Comparison of ENCODE assay signal across 17 cellular contexts in the genomic region with DNA sequence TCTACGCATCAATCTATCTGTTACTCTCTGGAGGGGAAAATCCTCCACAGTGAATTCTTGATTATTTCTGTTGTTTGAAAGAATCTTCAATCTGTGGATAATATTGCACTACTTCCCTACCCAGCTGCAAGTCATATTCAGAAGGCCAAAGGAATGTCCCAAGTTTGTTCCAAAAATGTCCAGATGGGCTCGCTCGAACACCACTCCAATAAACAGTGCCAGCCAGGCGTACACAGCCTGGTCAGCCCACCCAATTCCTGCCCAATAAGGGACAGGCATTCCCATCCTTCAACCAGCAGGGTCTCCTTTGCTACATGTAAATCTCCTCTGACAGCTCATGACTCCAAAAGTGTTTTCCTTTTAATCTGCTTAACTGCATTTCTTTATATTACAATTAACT.
"Had no signal": no experiment of that assay in that cellular context is flagged by ENCODE, and none has a peak within 500 bp of the region (broad histone marks: within the 10 kb centered on the region; RNA-seq: fewer than 3 reads in every experiment).

No MANE protein-coding gene starts in this region.

- H3K4me1 ChIP-seq: left ventricle myocardium inferior had no signal

- H3K9me3 ChIP-seq: left ventricle myocardium inferior had no signal

- H3K27ac ChIP-seq: brain microvascular endothelial cell, left ventricle myocardium inferior had no signal

- H3K36me3 ChIP-seq: brain microvascular endothelial cell, left ventricle myocardium inferior had no signal

- ATAC-seq: activated T-cell treated with anti-CD3 and anti-CD28 coated beads, Interleukin-2, amount 50 U/mL, for 4 hours; natural killer cell treated with Interleukin-12 subunit alpha and Interleukin-12 subunit beta and Interleukin-15 and Interleukin-18, amount 100 ng/mL, for 72 hours; right cardiac atrium had no signal

- DNase-seq: activated CD4-positive, alpha-beta memory T cell treated with anti-CD3 and anti-CD28 coated beads, Interleukin-2, amount 10 ng/mL, durations not matched to agents 7 days and 5 days; activated CD4-positive, alpha-beta T cell treated with anti-CD3 and anti-CD28 coated beads for 4 hours; activated effector memory CD4-positive, alpha-beta T cell treated with Interleukin-2 at 50 U/mL for 16 hours; activated naive CD4-positive, alpha-beta T cell treated with anti-CD3 and anti-CD28 coated beads, Interleukin-2, amount 50 U/mL, for 16 hours; activated T-cell treated with anti-CD3 and anti-CD28 coated beads, Interleukin-2, amount 50 U/mL, for 4 hours; amniotic stem cell; hippocampal formation; kidney; left ventricle myocardium inferior; occipital lobe; stimulated activated CD4-positive, alpha-beta T cell treated with anti-CD3 and anti-CD28 coated beads, Interleukin-4, amount 100 ng/mL, for 4 hours; stimulated activated CD8-positive, alpha-beta memory T cell treated with anti-CD3 and anti-CD28 coated beads, Interleukin-4, amount 100 ng/mL, for 48 hours; stimulated activated naive CD4-positive, alpha-beta T cell treated with Interleukin-2 at 50 U/mL for 16 hours had no signal

- H3K27me3 ChIP-seq: brain microvascular endothelial cell had no signal

- H3K4me3 ChIP-seq: left ventricle myocardium inferior, smooth muscle cell had no signal
